Comparison of ENCODE assay signal across 8 cellular contexts in the genomic region with DNA sequence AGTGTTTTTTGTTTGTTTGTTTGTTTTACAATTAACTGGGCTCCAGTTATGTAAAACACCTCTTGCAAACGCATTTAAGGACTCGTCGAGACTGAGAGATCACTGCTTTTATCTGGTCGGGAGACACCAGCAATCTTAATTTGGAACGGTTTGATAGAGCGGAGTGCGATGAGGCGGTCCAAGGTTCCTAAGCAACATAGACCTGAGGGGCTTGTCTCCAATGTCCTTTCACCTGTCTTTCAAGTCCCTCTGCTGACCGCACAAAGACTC. TPM values are rescaled to one million over a fixed set of nuclear protein-coding genes. Genes with fewer than 3 reads are reported as not detected.
DNase-seq lines count a peak whose midpoint lies in the region; ATAC-seq and TF ChIP-seq lines count a peak whose summit lies in the region.

No MANE protein-coding gene starts in this region.

- peak overlapping the region; percentile 97 for H3K9ac ChIP-seq in iPS-20b (ENCODE audit: low read depth, low read length)

- POLR2A ChIA-PET in activated CD4-positive, alpha-beta T cell treated with anti-CD3 and anti-CD28 coated beads for 36 hours (lab: Charles Lee), result interaction anchor here (0.5 to 3.1 kb wide), 9 partner anchors 8 to 471 kb away, joined by 3 to 23 read pairs (median 3); a partner anchor contains a TSS
- POLR2A ChIA-PET in activated CD8-positive, alpha-beta T cell treated with anti-CD3 and anti-CD28 coated beads for 36 hours (lab: Charles Lee), result interaction anchor here (0.7 to 3.9 kb wide), 9 partner anchors 10 to 101 kb away, joined by 3 to 23 read pairs (median 3); a partner anchor contains a TSS

- peaks cover 34% of the 10 kb centered on the region for H3K4me1 Mint-ChIP-seq in activated CD4-positive, alpha-beta T cell treated with anti-CD3 and anti-CD28 coated beads for 36 hours
- H3K4me1 Mint-ChIP-seq in activated CD8-positive, alpha-beta T cell treated with anti-CD3 and anti-CD28 coated beads for 36 hours (ENCODE audit: low read depth), result peaks cover 30% of the 10 kb centered on the region

- H3K36me3 Mint-ChIP-seq in activated CD4-positive, alpha-beta T cell treated with anti-CD3 and anti-CD28 coated beads for 36 hours (ENCODE audit: low read depth), result peaks cover 21% of the 10 kb centered on the region
- H3K36me3 Mint-ChIP-seq in activated CD8-positive, alpha-beta T cell treated with anti-CD3 and anti-CD28 coated beads for 36 hours (ENCODE audit: low read depth), result peaks cover 29% of the 10 kb centered on the region

- peak overlapping the region; percentile 99 for H3K27ac ChIP-seq in iPS-20b (ENCODE audit: low read length)
- peak overlapping the region; percentile 89 for H3K27ac ChIP-seq in suprapubic skin

- ATAC-seq in activated CD4-positive, alpha-beta T cell treated with anti-CD3 and anti-CD28 coated beads for 36 hours, result peak; percentile 0
- no peak for ATAC-seq in activated CD8-positive, alpha-beta T cell treated with anti-CD3 and anti-CD28 coated beads for 36 hours
- no peak for ATAC-seq in activated CD4-positive, CD25-positive, alpha-beta regulatory T cell treated with anti-CD3 and anti-CD28 coated beads, Interleukin-2, amount 50 U/mL, for 24 hours

- H3K4me3 Mint-ChIP-seq in activated CD4-positive, alpha-beta T cell treated with anti-CD3 and anti-CD28 coated beads for 36 hours, result peak overlapping the region; percentile 91
- H3K4me3 Mint-ChIP-seq in activated CD8-positive, alpha-beta T cell treated with anti-CD3 and anti-CD28 coated beads for 36 hours, result peak overlapping the region; percentile 97

- H3K4me3 ChIP-seq in iPS-20b (ENCODE audit: low read length), result peak overlapping the region; percentile 94
- peak overlapping the region; percentile 83 for H3K4me3 ChIP-seq in suprapubic skin

- TF ChIP-seq CTCF in activated CD8-positive, alpha-beta T cell treated with anti-CD3 and anti-CD28 coated beads for 36 hours (IDR thresholded peaks at IDR 0.05), result no peak
- no peak for TF ChIP-seq CTCF in suprapubic skin (IDR thresholded peaks at IDR 0.05)

- WGBS in suprapubic skin, result under 1% methylated on average over 9 of the region's 9 CpGs

- H3K27me3 ChIP-seq in iPS-20b (ENCODE audit: insufficient read depth, low read length) (no peaks in the 10 kb centered on the region), suprapubic skin (no peaks in the 10 kb centered on the region)

- H3K9me3 ChIP-seq in iPS-20b (ENCODE audit: insufficient read depth, low read depth, low read length) (no peaks in the 10 kb centered on the region), suprapubic skin (no peaks in the 10 kb centered on the region)

- no peaks in the 10 kb centered on the region for H3K36me3 ChIP-seq in iPS-20b (ENCODE audit: insufficient read depth, low read depth, low read length)
- H3K36me3 ChIP-seq in suprapubic skin, result no peaks in the 10 kb centered on the region

- no peaks in the 10 kb centered on the region for H3K27me3 Mint-ChIP-seq in activated CD4-positive, alpha-beta T cell treated with anti-CD3 and anti-CD28 coated beads for 36 hours
- no peaks in the 10 kb centered on the region for H3K27me3 Mint-ChIP-seq in activated CD8-positive, alpha-beta T cell treated with anti-CD3 and anti-CD28 coated beads for 36 hours

- no peaks in the 10 kb centered on the region for H3K9me3 Mint-ChIP-seq in activated CD4-positive, alpha-beta T cell treated with anti-CD3 and anti-CD28 coated beads for 36 hours (ENCODE audit: low read depth)
- no peaks in the 10 kb centered on the region for H3K9me3 Mint-ChIP-seq in activated CD8-positive, alpha-beta T cell treated with anti-CD3 and anti-CD28 coated beads for 36 hours

- intact Hi-C loops in activated CD4-positive, alpha-beta T cell treated with anti-CD3 and anti-CD28 coated beads for 36 hours (cut with DNase I, micrococcal nuclease), result loop anchor here (1.0 to 5.0 kb wide), 9 partner anchors 101 to 727 kb away; a partner anchor contains a TSS
- intact Hi-C loops in activated CD8-positive, alpha-beta T cell treated with anti-CD3 and anti-CD28 coated beads for 36 hours (cut with micrococcal nuclease), result no loop called here

- TF ChIP-seq POLR2A in suprapubic skin (IDR thresholded peaks at IDR 0.05), result no peak

- H3K4me1 ChIP-seq in iPS-20b (ENCODE audit: insufficient read depth, low read length), result peaks cover 8% of the 10 kb centered on the region; the same call in 1 of the 2 replicates
- peaks cover 31% of the 10 kb centered on the region for H3K4me1 ChIP-seq in suprapubic skin

- CTCF ChIA-PET in activated CD4-positive, alpha-beta T cell treated with anti-CD3 and anti-CD28 coated beads for 36 hours (lab: Charles Lee), result interaction anchor here (0.6 to 2.7 kb wide), 9 partner anchors 11 to 1031 kb away, joined by 3 to 16 read pairs (median 3); a partner anchor contains a TSS
- CTCF ChIA-PET in activated CD8-positive, alpha-beta T cell treated with anti-CD3 and anti-CD28 coated beads for 36 hours (lab: Charles Lee), result interaction anchor here (0.6 to 2.8 kb wide), 5 partner anchors 11 to 565 kb away, joined by 3 to 12 read pairs (median 3); a partner anchor contains a TSS

- no peak for DNase-seq in activated CD4-positive, alpha-beta T cell treated with anti-CD3 and anti-CD28 coated beads for 36 hours
- DNase-seq in activated CD4-positive, alpha-beta T cell treated with anti-CD3 and anti-CD28 coated beads, Interleukin-2, amount 50 U/mL, for 1 hour, result no peak
- no peak for DNase-seq in activated CD8-positive, alpha-beta T cell treated with anti-CD3 and anti-CD28 coated beads for 36 hours
- DNase-seq in suprapubic skin (ENCODE audit: low spot score in 2 of 2) (no peak), COLO829 (ENCODE audit: low spot score) (no peak), A172 (ENCODE audit: low spot score) (no peak)

- TF ChIP-seq EP300 in suprapubic skin (IDR thresholded peaks at IDR 0.05), result no peak

- peak overlapping the region; percentile 98 for H3K27ac Mint-ChIP-seq in activated CD4-positive, alpha-beta T cell treated with anti-CD3 and anti-CD28 coated beads for 36 hours
- H3K27ac Mint-ChIP-seq in activated CD8-positive, alpha-beta T cell treated with anti-CD3 and anti-CD28 coated beads for 36 hours, result peak overlapping the region; percentile 98

RNA-seq across cellular contexts. Expression of a gene that starts 0.7 kb away (rescaled TPM):
- 10 to 100 TPM; 26.5 to 42.3 TPM for total RNA-seq in activated CD4-positive, alpha-beta T cell treated with anti-CD3 and anti-CD28 coated beads for 36 hours
- 10 to 100 TPM; 38.9 to 39.1 TPM for total RNA-seq in activated CD8-positive, alpha-beta T cell treated with anti-CD3 and anti-CD28 coated beads for 36 hours
- 10 to 100 TPM; 23.1 to 41.9 (median 39.4) TPM for total RNA-seq in suprapubic skin
- total RNA-seq in A172 (2014; rRNA removed; shearing (Covaris generic)), result 19.0 and 20.6 TPM in 2 replicates

RNA-seq across cellular contexts. Expression of a gene that starts 1.4 kb away (rescaled TPM):
- total RNA-seq in activated CD4-positive, alpha-beta T cell treated with anti-CD3 and anti-CD28 coated beads for 36 hours, result 1 to 10 TPM; 3.1 to 4.1 TPM
- 1 to 10 TPM; 4.8 to 5.7 TPM for total RNA-seq in activated CD8-positive, alpha-beta T cell treated with anti-CD3 and anti-CD28 coated beads for 36 hours
- total RNA-seq in suprapubic skin, result under 1 TPM in 3 of 4 donors, not detected in 1; 0.19 to 0.48 (median 0.21) TPM
- total RNA-seq in A172 (2014; rRNA removed; shearing (Covaris generic)), result 0.07 and 0.12 TPM in 2 replicates

RNA-seq across cellular contexts. Expression of a gene that starts 56.5 kb away (rescaled TPM):
- not detected for total RNA-seq in activated CD4-positive, alpha-beta T cell treated with anti-CD3 and anti-CD28 coated beads for 36 hours
- total RNA-seq in activated CD8-positive, alpha-beta T cell treated with anti-CD3 and anti-CD28 coated beads for 36 hours, result not detected
- total RNA-seq in suprapubic skin, result under 1 TPM in 1 of 4 donors, not detected in 3; 0.26 TPM
- total RNA-seq in A172 (2014; rRNA removed; shearing (Covaris generic)), result 0.43 TPM in 1 of 2 replicates, not detected in the other
